8 cellular contexts compared by ENCODE assay signal in the genomic region with DNA sequence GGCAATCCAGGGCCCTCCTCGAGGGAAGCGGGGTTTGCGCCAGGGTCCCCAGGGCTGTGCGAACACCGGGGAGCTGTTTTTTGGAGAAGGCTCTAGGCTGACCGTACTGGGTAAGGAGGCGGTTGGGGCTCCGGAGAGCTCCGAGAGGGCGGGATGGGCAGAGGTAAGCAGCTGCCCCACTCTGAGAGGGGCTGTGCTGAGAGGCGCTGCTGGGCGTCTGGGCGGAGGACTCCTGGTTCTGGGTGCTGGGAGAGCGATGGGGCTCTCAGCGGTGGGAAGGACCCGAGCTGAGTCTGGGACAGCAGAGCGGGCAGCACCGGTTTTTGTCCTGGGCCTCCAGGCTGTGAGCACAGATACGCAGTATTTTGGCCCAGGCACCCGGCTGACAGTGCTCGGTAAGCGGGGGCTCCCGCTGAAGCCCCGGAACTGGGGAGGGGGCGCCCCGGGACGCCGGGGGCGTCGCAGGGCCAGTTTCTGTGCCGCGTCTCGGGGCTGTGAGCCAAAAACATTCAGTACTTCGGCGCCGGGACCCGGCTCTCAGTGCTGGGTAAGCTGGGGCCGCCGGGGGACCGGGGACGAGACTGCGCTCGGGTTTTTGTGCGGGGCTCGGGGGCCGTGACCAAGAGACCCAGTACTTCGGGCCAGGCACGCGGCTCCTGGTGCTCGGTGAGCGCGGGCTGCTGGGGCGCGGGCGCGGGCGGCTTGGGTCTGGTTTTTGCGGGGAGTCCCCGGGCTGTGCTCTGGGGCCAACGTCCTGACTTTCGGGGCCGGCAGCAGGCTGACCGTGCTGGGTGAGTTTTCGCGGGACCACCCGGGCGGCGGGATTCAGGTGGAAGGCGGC. TPM values are rescaled to one million over a fixed set of nuclear protein-coding genes. Genes with fewer than 3 reads are reported as not detected.
A peak's percentile ranks its signal among the peaks of the same experiment; 100 is the strongest.
DNase-seq lines count a peak whose midpoint lies in the region; ATAC-seq and TF ChIP-seq lines count a peak whose summit lies in the region.

No MANE protein-coding gene starts in this region.

- H3K27me3 ChIP-seq in lower lobe of right lung (ENCODE audit: low read depth) (peaks cover 34% of the 10 kb centered on the region), uterus (peaks cover 0 to 10% of the 10 kb centered on the region in 2 donors)

- H3K4me1 ChIP-seq in lower lobe of right lung (peaks cover 16% of the 10 kb centered on the region), uterus (peaks cover 0 to 15% of the 10 kb centered on the region in 2 donors)

- DNase-seq in NCI-H82 (lab: John Stamatoyannopoulos, UW) (peak; percentile 6), NCI-H82 treated with DMSO at 0.1 percent for 48 hours (lab: John Stamatoyannopoulos, UW; ENCODE audit: unreplicated experiment) (no peak), lower lobe of right lung (no peak), uterus (no peak), NCI-H748 treated with DMSO at 0.1 percent for 48 hours (lab: John Stamatoyannopoulos, UW) (no peak), mesenteric fat pad (ENCODE audit: low spot score) (no peak)

- TF ChIP-seq CTCF in lower lobe of right lung (IDR thresholded peaks at IDR 0.05), result no peak
- TF ChIP-seq CTCF in uterus (IDR thresholded peaks at IDR 0.05), result no peak

- H3K36me3 ChIP-seq in lower lobe of right lung, result no peaks in the 10 kb centered on the region
- no peaks in the 10 kb centered on the region for H3K36me3 ChIP-seq in uterus

- intact Hi-C loops in lower lobe of right lung (cut with DNase I), result no loop called here
- intact Hi-C loops in uterus (cut with DNase I; ENCODE audit: low total_unique reads), result no loop called here

- peak overlapping the region; percentile 49 for H3K27ac ChIP-seq in angular gyrus (ENCODE audit: low read depth, low read length)
- H3K27ac ChIP-seq in lower lobe of right lung, result peak overlapping the region; percentile 76
- H3K27ac ChIP-seq in uterus, result peak overlapping the region in 1 of 2 donors; percentile 17

- H3K4me3 ChIP-seq in lower lobe of right lung, result peak overlapping the region; percentile 44
- peak overlapping the region; percentile 18 to 31 for H3K4me3 ChIP-seq in uterus

- H3K9me3 ChIP-seq in lower lobe of right lung, result no peaks in the 10 kb centered on the region
- H3K9me3 ChIP-seq in uterus, result no peaks in the 10 kb centered on the region

- TF ChIP-seq POLR2A in uterus (IDR thresholded peaks at IDR 0.05), result no peak

- ATAC-seq in HG03095 (IDR thresholded peaks at IDR 0.05; ENCODE audit: unreplicated experiment) (peak; percentile 42), lower lobe of right lung (peak; percentile 22 to 29)

RNA-seq across cellular contexts. Expression of a gene that starts 26.0 kb away (rescaled TPM):
- total RNA-seq in lower lobe of right lung (not detected), uterus (not detected), mesenteric fat pad (9.3 TPM)

RNA-seq across cellular contexts. Expression of a gene that starts 47.4 kb away (rescaled TPM):
- total RNA-seq in lower lobe of right lung, result not detected
- total RNA-seq in uterus, result 1 to 10 TPM in 1 of 4 donors, not detected in 3; 1.0 TPM
- 5.0 TPM for total RNA-seq in mesenteric fat pad

RNA-seq across cellular contexts. Expression of a gene that starts 58.2 kb away (rescaled TPM):
- total RNA-seq in lower lobe of right lung, result 12.2 TPM
- total RNA-seq in uterus, result 10 to 100 TPM in 3 of 4 donors, 1 to 10 TPM in 1; 1.5 to 34.6 (median 21.9) TPM
- total RNA-seq in mesenteric fat pad, result 6.3 TPM

Comparison
In these comparisons a context has a peak if more than half of its experiments do, and no peak if none do; other contexts are left out.
1. RNA of a gene that starts 26.0 kb away (total RNA-seq): 9.3 TPM in mesenteric fat pad (single experiment); not detected in lower lobe of right lung (single experiment) and not detected in uterus; every median in the first group is over 10 times any median in the second.